Comparison of ENCODE assay signal across 19 cellular contexts in genomic region chr6:38091626-38092025, GRCh38.
"Had no signal": no experiment of that assay in that cellular context is flagged by ENCODE, and none has a peak within 500 bp of the region (broad histone marks: within the 10 kb centered on the region; RNA-seq: fewer than 3 reads in every experiment).

No MANE protein-coding gene starts in this region.

- H3K4me3 ChIP-seq: adrenal gland, lung had no signal

- H3K36me3 ChIP-seq: adrenal gland had no signal

- DNase-seq: activated CD4-positive, alpha-beta T cell treated with anti-CD3 and anti-CD28 coated beads, Interleukin-2, amount 50 U/mL, for 4 hours; activated gamma-delta T cell treated with Interleukin-2 at 50 U/mL for 16 hours; dermis blood vessel endothelial cell; endodermal cell; foreskin keratinocyte; glutamatergic neuron; hippocampal formation; left colon; occipital lobe; small intestine; stimulated activated CD4-positive, alpha-beta T cell treated with anti-CD3 and anti-CD28 coated beads, Interleukin-15, amount 100 ng/mL, for 24 hours; stimulated activated CD4-positive, alpha-beta T cell treated with anti-CD3 and anti-CD28 coated beads, Interleukin-4, amount 100 ng/mL, for 1 hour; stimulated activated naive CD8-positive, alpha-beta T cell treated with anti-CD3 and anti-CD28 coated beads, Interleukin-15, amount 100 ng/mL, for 72 hours; SW 1271; trophoblast cell had no signal

- ATAC-seq: activated naive CD4-positive, alpha-beta T cell treated with anti-CD3 and anti-CD28 coated beads, Interleukin-2, amount 50 U/mL, for 72 hours; foreskin keratinocyte; left colon; stimulated activated naive CD8-positive, alpha-beta T cell treated with anti-CD3 and anti-CD28 coated beads, Interleukin-15, amount 100 ng/mL, for 72 hours had no signal

- H3K9me3 ChIP-seq: adrenal gland had no signal

- H3K27ac ChIP-seq: adrenal gland, epithelial cell of prostate, foreskin keratinocyte had no signal

- H3K27me3 ChIP-seq: adrenal gland, foreskin keratinocyte had no signal
